ENCODE assay signal across 1 cellular context in the genomic region with DNA sequence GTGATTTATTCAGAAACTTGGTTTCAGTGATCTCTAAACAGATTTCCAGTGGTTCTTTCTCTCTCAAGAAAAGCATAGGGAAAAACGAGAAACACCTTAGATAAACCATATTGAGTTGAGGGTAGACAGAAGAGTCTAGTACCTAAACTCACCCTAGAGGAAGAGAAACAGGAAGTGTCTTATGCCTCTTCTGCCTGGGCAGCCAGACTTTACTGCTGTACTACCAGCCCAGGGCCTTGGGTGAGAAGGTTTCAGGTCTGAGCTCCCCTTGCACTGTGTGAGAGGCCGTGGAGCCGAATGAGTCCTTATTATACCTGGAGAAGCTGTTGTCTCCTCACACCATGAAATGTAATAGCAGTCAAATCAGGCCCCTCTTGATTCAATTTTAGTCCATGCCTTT.
A peak's percentile ranks its signal among the peaks of the same experiment; 100 is the strongest.
TF ChIP-seq lines count a peak whose summit lies in the region.

No MANE protein-coding gene starts in this region.

TF ChIP-seq in GM12878, 131 proteins besides CTCF, POLR2A, EP300 and RAD21:
- TF ChIP-seq SPI1 (IDR thresholded peaks at IDR 0.05; ENCODE audit: borderline replicate concordance, insufficient read depth, low read depth, low read length) (peak; percentile 20; the same call in 1 of the 2 replicates), CBFB (IDR thresholded peaks at IDR 0.05; ENCODE audit: low read depth) (no peak)
TF ChIP-seq in GM12878: peak in this region for 1.
